In the genomic region with DNA sequence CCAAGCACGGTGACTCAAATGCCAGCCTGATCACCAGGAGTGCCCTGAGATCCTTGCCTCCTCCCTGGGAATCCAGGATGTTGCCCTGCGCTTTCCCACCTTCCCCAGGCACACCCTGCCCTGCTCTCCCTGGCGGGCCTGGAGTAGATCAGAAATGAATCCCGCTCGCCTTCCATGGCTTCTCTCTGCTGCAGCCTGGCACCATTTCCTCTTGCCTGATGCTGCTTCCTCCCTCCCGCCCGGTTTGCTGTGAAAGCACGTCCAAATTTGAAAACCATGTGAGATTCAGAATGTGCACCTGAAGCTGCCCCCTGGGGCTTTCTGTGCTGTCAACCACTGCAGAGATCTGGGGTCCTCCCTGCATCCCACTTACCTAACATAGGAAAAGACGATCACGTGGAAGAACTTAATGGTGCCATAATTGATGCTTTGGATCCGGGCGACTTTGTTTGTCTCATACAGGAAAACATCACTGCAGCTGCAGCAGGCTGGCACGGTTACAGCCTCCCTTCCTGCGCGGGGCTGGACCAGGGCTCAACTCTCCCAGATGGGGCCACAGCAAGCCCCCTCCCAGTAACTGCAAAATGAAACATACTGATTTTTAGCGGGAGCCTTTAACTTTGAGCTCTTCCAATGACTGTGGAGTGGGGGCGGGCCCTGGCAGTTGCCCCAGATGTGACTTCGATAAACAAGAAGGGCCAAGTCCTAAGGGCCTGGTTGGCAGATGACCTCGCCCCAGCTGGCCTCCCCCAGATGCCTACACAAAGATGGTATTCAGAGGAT, we compare ENCODE assay signal across 1 cellular context.
TF ChIP-seq lines count a peak whose summit lies in the region.

No MANE protein-coding gene starts in this region.

TF ChIP-seq in GM23338, 12 proteins besides CTCF, POLR2A, EP300 and RAD21 (continued from another document):
- TF ChIP-seq, protein P1, sequence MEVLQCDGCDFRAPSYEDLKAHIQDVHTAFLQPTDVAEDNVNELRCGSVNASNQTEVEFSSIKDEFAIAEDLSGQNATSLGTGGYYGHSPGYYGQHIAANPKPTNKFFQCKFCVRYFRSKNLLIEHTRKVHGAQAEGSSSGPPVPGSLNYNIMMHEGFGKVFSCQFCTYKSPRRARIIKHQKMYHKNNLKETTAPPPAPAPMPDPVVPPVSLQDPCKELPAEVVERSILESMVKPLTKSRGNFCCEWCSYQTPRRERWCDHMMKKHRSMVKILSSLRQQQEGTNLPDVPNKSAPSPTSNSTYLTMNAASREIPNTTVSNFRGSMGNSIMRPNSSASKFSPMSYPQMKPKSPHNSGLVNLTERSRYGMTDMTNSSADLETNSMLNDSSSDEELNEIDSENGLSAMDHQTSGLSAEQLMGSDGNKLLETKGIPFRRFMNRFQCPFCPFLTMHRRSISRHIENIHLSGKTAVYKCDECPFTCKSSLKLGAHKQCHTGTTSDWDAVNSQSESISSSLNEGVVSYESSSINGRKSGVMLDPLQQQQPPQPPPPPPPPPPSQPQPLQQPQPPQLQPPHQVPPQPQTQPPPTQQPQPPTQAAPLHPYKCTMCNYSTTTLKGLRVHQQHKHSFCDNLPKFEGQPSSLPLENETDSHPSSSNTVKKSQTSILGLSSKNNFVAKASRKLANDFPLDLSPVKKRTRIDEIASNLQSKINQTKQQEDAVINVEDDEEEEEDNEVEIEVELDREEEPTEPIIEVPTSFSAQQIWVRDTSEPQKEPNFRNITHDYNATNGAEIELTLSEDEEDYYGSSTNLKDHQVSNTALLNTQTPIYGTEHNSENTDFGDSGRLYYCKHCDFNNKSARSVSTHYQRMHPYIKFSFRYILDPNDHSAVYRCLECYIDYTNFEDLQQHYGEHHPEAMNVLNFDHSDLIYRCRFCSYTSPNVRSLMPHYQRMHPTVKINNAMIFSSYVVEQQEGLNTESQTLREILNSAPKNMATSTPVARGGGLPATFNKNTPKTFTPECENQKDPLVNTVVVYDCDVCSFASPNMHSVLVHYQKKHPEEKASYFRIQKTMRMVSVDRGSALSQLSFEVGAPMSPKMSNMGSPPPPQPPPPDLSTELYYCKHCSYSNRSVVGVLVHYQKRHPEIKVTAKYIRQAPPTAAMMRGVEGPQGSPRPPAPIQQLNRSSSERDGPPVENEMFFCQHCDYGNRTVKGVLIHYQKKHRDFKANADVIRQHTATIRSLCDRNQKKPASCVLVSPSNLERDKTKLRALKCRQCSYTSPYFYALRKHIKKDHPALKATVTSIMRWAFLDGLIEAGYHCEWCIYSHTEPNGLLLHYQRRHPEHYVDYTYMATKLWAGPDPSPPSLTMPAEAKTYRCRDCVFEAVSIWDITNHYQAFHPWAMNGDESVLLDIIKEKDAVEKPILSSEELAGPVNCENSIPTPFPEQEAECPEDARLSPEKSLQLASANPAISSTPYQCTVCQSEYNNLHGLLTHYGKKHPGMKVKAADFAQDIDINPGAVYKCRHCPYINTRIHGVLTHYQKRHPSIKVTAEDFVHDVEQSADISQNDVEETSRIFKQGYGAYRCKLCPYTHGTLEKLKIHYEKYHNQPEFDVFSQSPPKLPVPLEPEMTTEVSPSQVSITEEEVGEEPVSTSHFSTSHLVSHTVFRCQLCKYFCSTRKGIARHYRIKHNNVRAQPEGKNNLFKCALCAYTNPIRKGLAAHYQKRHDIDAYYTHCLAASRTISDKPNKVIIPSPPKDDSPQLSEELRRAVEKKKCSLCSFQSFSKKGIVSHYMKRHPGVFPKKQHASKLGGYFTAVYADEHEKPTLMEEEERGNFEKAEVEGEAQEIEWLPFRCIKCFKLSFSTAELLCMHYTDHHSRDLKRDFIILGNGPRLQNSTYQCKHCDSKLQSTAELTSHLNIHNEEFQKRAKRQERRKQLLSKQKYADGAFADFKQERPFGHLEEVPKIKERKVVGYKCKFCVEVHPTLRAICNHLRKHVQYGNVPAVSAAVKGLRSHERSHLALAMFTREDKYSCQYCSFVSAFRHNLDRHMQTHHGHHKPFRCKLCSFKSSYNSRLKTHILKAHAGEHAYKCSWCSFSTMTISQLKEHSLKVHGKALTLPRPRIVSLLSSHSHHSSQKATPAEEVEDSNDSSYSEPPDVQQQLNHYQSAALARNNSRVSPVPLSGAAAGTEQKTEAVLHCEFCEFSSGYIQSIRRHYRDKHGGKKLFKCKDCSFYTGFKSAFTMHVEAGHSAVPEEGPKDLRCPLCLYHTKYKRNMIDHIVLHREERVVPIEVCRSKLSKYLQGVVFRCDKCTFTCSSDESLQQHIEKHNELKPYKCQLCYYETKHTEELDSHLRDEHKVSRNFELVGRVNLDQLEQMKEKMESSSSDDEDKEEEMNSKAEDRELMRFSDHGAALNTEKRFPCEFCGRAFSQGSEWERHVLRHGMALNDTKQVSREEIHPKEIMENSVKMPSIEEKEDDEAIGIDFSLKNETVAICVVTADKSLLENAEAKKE (CRISPR knock-in tag; IDR thresholded peaks at IDR 0.05): no peak
- TF ChIP-seq ZNF331 (CRISPR knock-in tag; IDR thresholded peaks at IDR 0.05; ENCODE audit: low read depth): no peak
